ENCODE assay signal across 16 cellular contexts in genomic region chr9:112755675-112756074, GRCh38. TPM values are rescaled to one million over a fixed set of nuclear protein-coding genes. Genes with fewer than 3 reads are reported as not detected.
DNase-seq lines count a peak whose midpoint lies in the region; ATAC-seq, FAIRE-seq and TF ChIP-seq lines count a peak whose summit lies in the region.
"Had no signal": no experiment of that assay in that cellular context is flagged by ENCODE, and none has a peak within 500 bp of the region (broad histone marks: within the 10 kb centered on the region; RNA-seq: fewer than 3 reads in every experiment).

No MANE protein-coding gene starts in this region.

- CTCF ChIA-PET in Caco-2 (lab: Charles Lee), result interaction anchor here (0.6 kb wide), 1 partner anchor 14 kb away, joined by 3 read pairs; no protein-coding TSS in a partner anchor

- H3K4me1 Mint-ChIP-seq in Caco-2 (ENCODE audit: low read depth, unreplicated experiment), result peaks cover 52% of the 10 kb centered on the region

- H3K4me3 ChIP-seq in Caco-2 (ENCODE audit: low read depth, low read length), result no peak overlapping the region
- H3K4me3 ChIP-seq in left ventricle myocardium inferior, result no peak overlapping the region
- no peak overlapping the region for H3K4me3 ChIP-seq in psoas muscle
- no peak overlapping the region for H3K4me3 ChIP-seq in pancreas

- no peaks in the 10 kb centered on the region for H3K36me3 Mint-ChIP-seq in Caco-2 (ENCODE audit: insufficient read depth, unreplicated experiment)

- H3K27ac Mint-ChIP-seq in Caco-2 (ENCODE audit: unreplicated experiment), result peak overlapping the region; percentile 66
- H3K27ac Mint-ChIP-seq: T-helper 2 cell treated with Interferon-gamma antibody and Interleukin-4, amounts not matched to agents 5 μg/mL and 100 μg/mL, for 36 hours had no signal

- POLR2A ChIA-PET in Caco-2 (lab: Charles Lee), result no interaction called here

- WGBS in psoas muscle, 3 donors, result 36 to 56% (median 46%) methylated on average over 4 of the region's 4 CpGs
- WGBS in pancreas, 2 donors, result 80 to 83% methylated on average over 4 of the region's 4 CpGs

- BruUV-seq in Caco-2 (replicated peaks; lab: Mats Ljungman, UMichigan), result no TSS peak

- H3K9me3 ChIP-seq in Caco-2, result no peaks in the 10 kb centered on the region
- no peaks in the 10 kb centered on the region for H3K9me3 ChIP-seq in left ventricle myocardium inferior (replicated peaks)
- no peaks in the 10 kb centered on the region for H3K9me3 ChIP-seq in psoas muscle
- no peaks in the 10 kb centered on the region for H3K9me3 ChIP-seq in pancreas

- H3K27me3 ChIP-seq in Caco-2 (replicated peaks; ENCODE audit: control insufficient read depth, insufficient read depth, low read length) (no peaks in the 10 kb centered on the region), left ventricle myocardium inferior (ENCODE audit: low read depth) (no peaks in the 10 kb centered on the region), psoas muscle (ENCODE audit: insufficient read depth in 3 of 3, low read length in 2 of 3) (no peaks in the 10 kb centered on the region), pancreas (no peaks in the 10 kb centered on the region)

- H3K4me3 Mint-ChIP-seq in Caco-2 (ENCODE audit: unreplicated experiment), result no peak overlapping the region
- H3K4me3 Mint-ChIP-seq: endodermal cell had no signal

- peaks cover 49% of the 10 kb centered on the region for H3K4me1 ChIP-seq in Caco-2
- peaks cover 71% of the 10 kb centered on the region for H3K4me1 ChIP-seq in left ventricle myocardium inferior
- H3K4me1 ChIP-seq in psoas muscle, result peaks cover 50% of the 10 kb centered on the region
- peaks cover 0 to 9% (median 5%) of the 10 kb centered on the region in 3 donors for H3K4me1 ChIP-seq in pancreas

- peak overlapping the region; percentile 53 for H3K27ac ChIP-seq in left ventricle myocardium inferior (replicated peaks)
- peak overlapping the region; percentile 74 for H3K27ac ChIP-seq in psoas muscle
- H3K27ac ChIP-seq in pancreas, result no peak overlapping the region

- H3K27me3 Mint-ChIP-seq in Caco-2 (ENCODE audit: insufficient read depth, unreplicated experiment), result no peaks in the 10 kb centered on the region

- H3K36me3 ChIP-seq in Caco-2 (ENCODE audit: control insufficient read depth, insufficient read depth, low read length) (no peaks in the 10 kb centered on the region), left ventricle myocardium inferior (no peaks in the 10 kb centered on the region), psoas muscle (ENCODE audit: insufficient read depth in 1 of 2, low read depth in 1 of 2) (no peaks in the 10 kb centered on the region), pancreas (no peaks in the 10 kb centered on the region)

- TF ChIP-seq CTCF in Caco-2 (IDR thresholded peaks at IDR 0.05; ENCODE audit: insufficient read depth in 1 of 2, low read depth in 1 of 2, low read length in 1 of 2, severe bottlenecking in 1 of 2, unreplicated experiment in 1 of 2) (no peak), left ventricle myocardium inferior (IDR thresholded peaks at IDR 0.05; ENCODE audit: borderline replicate concordance) (no peak), psoas muscle (IDR thresholded peaks at IDR 0.05) (no peak), pancreas (IDR thresholded peaks at IDR 0.05) (no peak), GM20000 (IDR thresholded peaks at IDR 0.05; ENCODE audit: extremely low read depth, missing control alignments) (no peak)

- H3K9me3 Mint-ChIP-seq in Caco-2 (ENCODE audit: unreplicated experiment), result no peaks in the 10 kb centered on the region
- H3K9me3 Mint-ChIP-seq: activated T-cell treated with anti-CD3 and anti-CD28 coated beads, Interleukin-2, amount 50 U/mL, for 72 hours; endodermal cell; T-helper 2 cell treated with Interferon-gamma antibody and Interleukin-4, amounts not matched to agents 5 μg/mL and 100 μg/mL, for 36 hours had no signal

- DNase-seq in Caco-2 (no peak), amniotic epithelial cell (ENCODE audit: low read depth) (peak; percentile 20), left ventricle myocardium inferior (no peak), psoas muscle (no peak), pancreas (no peak), GM20000 (ENCODE audit: low spot score) (no peak)
- DNase-seq: activated CD4-positive, alpha-beta T cell treated with anti-CD3 and anti-CD28 coated beads for 4 hours; activated T-cell treated with anti-CD3 and anti-CD28 coated beads, Interleukin-2, amount 50 U/mL, for 72 hours; NCI-H2029 treated with DMSO at 0.1 percent for 48 hours; NCI-H82; posterior cingulate gyrus; stimulated activated CD8-positive, alpha-beta memory T cell treated with anti-CD3 and anti-CD28 coated beads, Interleukin-4, amount 100 ng/mL, for 48 hours had no signal

- ATAC-seq in psoas muscle, result peak; percentile 48 to 79 (median 73)
- no peak for ATAC-seq in pancreas
- ATAC-seq in GM19395 (IDR thresholded peaks at IDR 0.05; ENCODE audit: unreplicated experiment), result no peak
- no peak for ATAC-seq in GM21717 (IDR thresholded peaks at IDR 0.05; ENCODE audit: unreplicated experiment)
- ATAC-seq: activated T-cell treated with anti-CD3 and anti-CD28 coated beads, Interleukin-2, amount 50 U/mL, for 72 hours had no signal

- intact Hi-C loops in Caco-2 (cut with micrococcal nuclease; ENCODE audit: unreplicated experiment) (no loop called here), left ventricle myocardium inferior (cut with micrococcal nuclease) (no loop called here), psoas muscle (cut with DNase I) (no loop called here), pancreas (cut with DNase I) (no loop called here)

- FAIRE-seq in pancreas (lab: Jason Lieb, UNC), result no peak

RNA-seq across cellular contexts. Expression of gene SNX30, which starts 5.1 kb away (rescaled TPM):
- total RNA-seq in Caco-2 (2022) (20.6 and 21.8 TPM in 2 replicates), left ventricle myocardium inferior (3.2 TPM), psoas muscle (1 to 10 TPM; 1.6 to 2.8 (median 2.3) TPM), pancreas (1 to 10 TPM; 4.1 to 8.2 (median 4.4) TPM)
- polyA plus RNA-seq in psoas muscle (1 to 10 TPM in 2 of 3 donors, under 1 TPM in 1; 0.55 to 1.4 (median 1.3) TPM), pancreas (1 to 10 TPM; 2.1 to 2.8 TPM)

RNA-seq across cellular contexts. Expression of gene INIP, which starts 37.8 kb away (rescaled TPM):
- total RNA-seq in Caco-2 (2022) (30.2 and 31.9 TPM in 2 replicates), left ventricle myocardium inferior (15.2 TPM), psoas muscle (10 to 100 TPM in 1 of 4 donors, 1 to 10 TPM in 3; 8.1 to 10.2 (median 9.0) TPM), pancreas (10 to 100 TPM in 2 of 6 donors, 1 to 10 TPM in 4; 5.7 to 13.2 (median 8.8) TPM)
- polyA plus RNA-seq in psoas muscle (10 to 100 TPM in 2 of 3 donors, 1 to 10 TPM in 1; 3.7 to 17.2 (median 11.1) TPM), pancreas (1 to 10 TPM; 5.2 to 5.9 TPM)

Comparison
In these comparisons a context has a peak if more than half of its experiments do, and no peak if none do; other contexts are left out.
1. H3K27ac ChIP-seq: peak in left ventricle myocardium inferior (single experiment) and psoas muscle (single experiment); none in pancreas (0 of 4).
2. ATAC-seq: peak in psoas muscle (4 of 4); none in pancreas (0 of 4), GM19395 (single experiment) and GM21717 (single experiment).